ENCODE assay signal across 18 cellular contexts in genomic region chr2:138499684-138500083, GRCh38. TPM values are rescaled to one million over a fixed set of nuclear protein-coding genes. Genes with fewer than 3 reads are reported as not detected.
DNase-seq lines count a peak whose midpoint lies in the region; ATAC-seq and TF ChIP-seq lines count a peak whose summit lies in the region.
"Had no signal": no experiment of that assay in that cellular context is flagged by ENCODE, and none has a peak within 500 bp of the region (broad histone marks: within the 10 kb centered on the region; RNA-seq: fewer than 3 reads in every experiment).

No MANE protein-coding gene starts in this region.

- peaks cover 42% of the 10 kb centered on the region for H3K4me1 Mint-ChIP-seq in CD14-positive monocyte
- peaks cover 27% of the 10 kb centered on the region for H3K4me1 Mint-ChIP-seq in HFFc6 (ENCODE audit: low read depth)
- H3K4me1 Mint-ChIP-seq in activated T-helper 17 cell treated with anti-CD3 and anti-CD28 coated beads, Interleukin-2, amount 50 U/mL, for 72 hours, result peaks cover 14% of the 10 kb centered on the region
- peaks cover 21% of the 10 kb centered on the region for H3K4me1 Mint-ChIP-seq in nephron
- H3K4me1 Mint-ChIP-seq in effector memory CD8-positive, alpha-beta T cell (ENCODE audit: low read depth in 2 of 2), result peaks cover 21 to 25% of the 10 kb centered on the region in 2 donors

- H3K27me3 Mint-ChIP-seq in CD14-positive monocyte (ENCODE audit: low read depth in 3 of 3) (peaks cover 0 to 2% (median 0%) of the 10 kb centered on the region in 3 donors), HFFc6 (ENCODE audit: insufficient read depth) (no peaks in the 10 kb centered on the region; the same call in 1 of the 2 replicates), nephron (ENCODE audit: low read depth) (no peaks in the 10 kb centered on the region)
- H3K27me3 Mint-ChIP-seq in activated T-helper 17 cell treated with anti-CD3 and anti-CD28 coated beads, Interleukin-2, amount 50 U/mL, for 72 hours, result no peaks in the 10 kb centered on the region
- H3K27me3 Mint-ChIP-seq in effector memory CD8-positive, alpha-beta T cell, result no peaks in the 10 kb centered on the region

- TF ChIP-seq CTCF in CD14-positive monocyte (IDR thresholded peaks at IDR 0.05) (no peak), HFFc6 (IDR thresholded peaks at IDR 0.05) (no peak), nephron (IDR thresholded peaks at IDR 0.05; ENCODE audit: unreplicated experiment in 3 of 3) (no peak)

- H3K9me3 Mint-ChIP-seq in CD14-positive monocyte, result peaks cover 0 to 1% (median 0%) of the 10 kb centered on the region in 7 donors
- no peaks in the 10 kb centered on the region for H3K9me3 Mint-ChIP-seq in HFFc6
- H3K9me3 Mint-ChIP-seq in activated T-helper 17 cell treated with anti-CD3 and anti-CD28 coated beads, Interleukin-2, amount 50 U/mL, for 72 hours, result no peaks in the 10 kb centered on the region
- no peaks in the 10 kb centered on the region for H3K9me3 Mint-ChIP-seq in nephron
- H3K9me3 Mint-ChIP-seq in effector memory CD8-positive, alpha-beta T cell, result no peaks in the 10 kb centered on the region
- H3K9me3 Mint-ChIP-seq: activated naive CD4-positive, alpha-beta T cell treated with anti-CD3 and anti-CD28 coated beads, Interleukin-2, amount 50 U/mL, for 72 hours; activated T-cell treated with anti-CD3 and anti-CD28 coated beads, Interleukin-2, amount 50 U/mL, for 72 hours; CD8-positive, alpha-beta T cell; H9 had no signal

- H3K4me3 Mint-ChIP-seq in CD14-positive monocyte (peak overlapping the region; percentile 28 to 69), HFFc6 (peak overlapping the region; percentile 24; the same call in 1 of the 2 replicates), nephron (peak overlapping the region; percentile 92 to 97 (median 96))
- peak overlapping the region; percentile 89 for H3K4me3 Mint-ChIP-seq in activated T-helper 17 cell treated with anti-CD3 and anti-CD28 coated beads, Interleukin-2, amount 50 U/mL, for 72 hours
- peak overlapping the region in 1 of 2 donors; percentile 3 for H3K4me3 Mint-ChIP-seq in effector memory CD8-positive, alpha-beta T cell

- no peak for DNase-seq in CD14-positive monocyte (ENCODE audit: low spot score)
- DNase-seq in HFFc6, result no peak
- DNase-seq in dedifferentiated amniotic fluid mesenchymal stem cell (ENCODE audit: extremely low spot score), result no peak
- DNase-seq in effector memory CD8-positive, alpha-beta T cell, result no peak
- no peak for DNase-seq in posterior vena cava (ENCODE audit: low spot score)
- DNase-seq: activated T-cell treated with anti-CD3 and anti-CD28 coated beads, Interleukin-2, amount 50 U/mL, for 72 hours; CD8-positive, alpha-beta T cell; DMS153; H9; islet precursor cell; KG1; NCI-H187; occipital lobe; right cardiac atrium had no signal

- intact Hi-C loops in CD14-positive monocyte (cut with micrococcal nuclease) (loop anchor here (5.0 to 10.0 kb wide), 2 partner anchors 532 to 535 kb away; partner anchors contain the start of gene HNMT (in 1 of the 2)), posterior vena cava (cut with DNase I) (no loop called here)

- ATAC-seq in activated T-helper 17 cell treated with anti-CD3 and anti-CD28 coated beads, Interleukin-2, amount 50 U/mL, for 72 hours (replicated peaks), result no peak
- no peak for ATAC-seq in effector memory CD8-positive, alpha-beta T cell (replicated peaks)
- ATAC-seq: activated CD4-positive, CD25-positive, alpha-beta regulatory T cell treated with anti-CD3 and anti-CD28 coated beads, Interleukin-2, amount 50 U/mL, for 24 hours; activated naive CD4-positive, alpha-beta T cell treated with anti-CD3 and anti-CD28 coated beads, Interleukin-2, amount 50 U/mL, for 72 hours; activated T-cell treated with anti-CD3 and anti-CD28 coated beads, Interleukin-2, amount 50 U/mL, for 72 hours; CD8-positive, alpha-beta T cell; right cardiac atrium had no signal

- peaks cover 6 to 8% of the 10 kb centered on the region in 2 donors for H3K36me3 Mint-ChIP-seq in CD14-positive monocyte
- H3K36me3 Mint-ChIP-seq in HFFc6 (ENCODE audit: low read depth), result peaks cover 10% of the 10 kb centered on the region
- H3K36me3 Mint-ChIP-seq in activated T-helper 17 cell treated with anti-CD3 and anti-CD28 coated beads, Interleukin-2, amount 50 U/mL, for 72 hours (ENCODE audit: low read depth), result peaks cover 12% of the 10 kb centered on the region
- H3K36me3 Mint-ChIP-seq in nephron (ENCODE audit: low read depth), result no peaks in the 10 kb centered on the region
- peaks cover 5% of the 10 kb centered on the region for H3K36me3 Mint-ChIP-seq in effector memory CD8-positive, alpha-beta T cell (ENCODE audit: insufficient read depth)

- H3K27ac Mint-ChIP-seq in CD14-positive monocyte, result peak overlapping the region in 6 of 7 donors; percentile 11 to 82 (median 70)
- H3K27ac Mint-ChIP-seq in HFFc6, result no peak overlapping the region
- H3K27ac Mint-ChIP-seq in activated T-helper 17 cell treated with anti-CD3 and anti-CD28 coated beads, Interleukin-2, amount 50 U/mL, for 72 hours, result no peak overlapping the region
- no peak overlapping the region for H3K27ac Mint-ChIP-seq in nephron
- H3K27ac Mint-ChIP-seq in effector memory CD8-positive, alpha-beta T cell, result no peak overlapping the region
- H3K27ac Mint-ChIP-seq: activated naive CD4-positive, alpha-beta T cell treated with anti-CD3 and anti-CD28 coated beads, Interleukin-2, amount 50 U/mL, for 72 hours; CD8-positive, alpha-beta T cell; H9 had no signal

RNA-seq across cellular contexts. Expression of gene SPOPL, which starts 1.9 kb away (rescaled TPM):
- 10 to 100 TPM; 13.1 to 18.1 TPM for polyA plus RNA-seq in CD14-positive monocyte
- total RNA-seq in HFFc6 (2021; fragmentation: NEBNext Ultra II Directional; extraction: Animal tissue kit (Norgen Biotek cat#: 25700)), result 10 to 100 TPM in 4 of 6 experiments, 1 to 10 TPM in 2; 9.5 to 13.6 (median 12.3) TPM
- total RNA-seq in activated T-helper 17 cell treated with anti-CD3 and anti-CD28 coated beads, Interleukin-2, amount 50 U/mL, for 72 hours, result 10 to 100 TPM; 12.8 to 15.6 TPM
- total RNA-seq in posterior vena cava, result 10 to 100 TPM; 33.6 to 34.2 TPM

Comparison
In these comparisons a context has a peak if more than half of its experiments do, and no peak if none do; other contexts are left out.
1. H3K27ac Mint-ChIP-seq: peak in CD14-positive monocyte (6 of 7); none in HFFc6 (single experiment), activated T-helper 17 cell treated with anti-CD3 and anti-CD28 coated beads, Interleukin-2, amount 50 U/mL, for 72 hours (single experiment), nephron (0 of 3) and effector memory CD8-positive, alpha-beta T cell (0 of 2).
2. intact Hi-C loops: an anchor here in CD14-positive monocyte (5.0 to 10.0 kb wide); none called in posterior vena cava.